Comparison of ENCODE assay signal across 23 cellular contexts in the genomic region with DNA sequence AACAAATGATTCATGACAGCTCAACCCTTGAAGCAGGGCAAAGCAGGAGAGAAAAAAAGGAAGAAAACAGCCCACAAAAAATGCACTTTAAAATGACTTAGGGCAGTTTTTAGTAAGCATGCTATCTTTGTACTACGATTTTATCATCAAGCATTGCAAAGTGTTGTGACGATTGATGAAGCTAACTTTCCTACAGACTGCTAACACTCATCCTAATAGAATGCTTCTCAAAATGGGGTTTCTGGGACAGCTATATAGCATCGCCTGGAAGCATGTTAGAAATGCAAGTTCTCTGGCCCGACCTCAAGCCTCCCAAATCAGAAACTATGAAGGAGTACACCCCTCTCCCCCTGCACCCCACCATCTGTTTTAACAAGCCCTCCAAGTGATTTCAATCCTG.
DNase-seq lines count a peak whose midpoint lies in the region; ATAC-seq and TF ChIP-seq lines count a peak whose summit lies in the region.
"Had no signal": no experiment of that assay in that cellular context is flagged by ENCODE, and none has a peak within 500 bp of the region (broad histone marks: within the 10 kb centered on the region; RNA-seq: fewer than 3 reads in every experiment).

No MANE protein-coding gene starts in this region.

- H2AFZ ChIP-seq in IMR-90 (replicated peaks; ENCODE audit: low read length, poor library complexity) (no peak overlapping the region), GM23248 (no peak overlapping the region)

- H3K9me2 ChIP-seq in GM23248 (ENCODE audit: insufficient read depth), result no peaks in the 10 kb centered on the region

- H4K8ac ChIP-seq in IMR-90 (ENCODE audit: low read depth in 2 of 2, low read length in 2 of 2), result no peak overlapping the region

- intact Hi-C loops in IMR-90 (cut with micrococcal nuclease), result no loop called here

- H4K5ac ChIP-seq in IMR-90 (ENCODE audit: low read depth, low read length), result no peak overlapping the region

- no peak for TF ChIP-seq RAD21 in IMR-90 (IDR thresholded peaks at IDR 0.05; ENCODE audit: low read length)

- H3K9ac ChIP-seq in IMR-90 (ENCODE audit: low read depth, low read length) (no peak overlapping the region), GM23248 (no peak overlapping the region)
- H3K9ac ChIP-seq: BLaER1 had no signal

- peaks cover 11% of the 10 kb centered on the region for H3K4me1 Mint-ChIP-seq in endothelial cell (ENCODE audit: unreplicated experiment)

- ATAC-seq in IMR-90 (ENCODE audit: low read depth) (peak; percentile 53), HG03565 (IDR thresholded peaks at IDR 0.05; ENCODE audit: unreplicated experiment) (no peak), foreskin keratinocyte (no peak)

- CTCF ChIA-PET in IMR-90 (lab: Yijun Ruan, JAX), result no interaction called here

- no peak for TF ChIP-seq CTCF in IMR-90 (conservative IDR thresholded peaks at IDR 0.05; ENCODE audit: low read depth, low read length)
- no peak for TF ChIP-seq CTCF in endothelial cell (IDR thresholded peaks at IDR 0.05; ENCODE audit: unreplicated experiment)
- no peak for TF ChIP-seq CTCF in foreskin keratinocyte (conservative IDR thresholded peaks at IDR 0.05)

- H3K4me3 ChIP-seq in IMR-90 (ENCODE audit: insufficient read depth, low read depth, low read length) (no peak overlapping the region), GM23248 (no peak overlapping the region)
- H3K4me3 ChIP-seq: BLaER1 had no signal

- H3K27me3 ChIP-seq in IMR-90 (ENCODE audit: control insufficient read depth, insufficient read depth, low read length) (no peaks in the 10 kb centered on the region), foreskin keratinocyte (no peaks in the 10 kb centered on the region), GM23248 (replicated peaks; ENCODE audit: insufficient read depth) (no peaks in the 10 kb centered on the region)
- H3K27me3 ChIP-seq: BE2C, BLaER1 had no signal

- in situ Hi-C loops in IMR-90 (cut with MboI; ENCODE audit: low sequenced_read_pairs) (no loop called here), GM23248 (cut with MboI) (no loop called here)

- H3K4me3 Mint-ChIP-seq in endothelial cell (ENCODE audit: unreplicated experiment), result no peak overlapping the region
- H3K4me3 Mint-ChIP-seq: CD14-positive monocyte; CD4-positive, alpha-beta memory T cell; CD8-positive, alpha-beta memory T cell had no signal

- peak; percentile 36 for DNase-seq in IMR-90
- peak; percentile 31 for DNase-seq in amniotic epithelial cell (ENCODE audit: low read depth)
- DNase-seq in endothelial cell (ENCODE audit: low spot score), result no peak
- no peak for DNase-seq in foreskin keratinocyte
- no peak for DNase-seq in NCI-H1417 (lab: John Stamatoyannopoulos, UW)
- DNase-seq in GM23248, result no peak
- DNase-seq: 8988T; ACHN; BE2C; C1 segment of cervical spinal cord; CD4-positive, alpha-beta memory T cell; CD4-positive, CD25-positive, alpha-beta regulatory T cell; CD8-positive, alpha-beta memory T cell; COR-L47; DMS 273 treated with DMSO at 0.1 percent for 48 hours; DMS153; DMS53; DMS79; DND-41; GF-D8 had no signal

- no peaks in the 10 kb centered on the region for H3K79me2 ChIP-seq in GM23248 (ENCODE audit: insufficient read depth)

- H3K23ac ChIP-seq in IMR-90 (ENCODE audit: low read depth, low read length), result no peak overlapping the region

- no peaks in the 10 kb centered on the region for H3K79me1 ChIP-seq in IMR-90 (ENCODE audit: low read depth in 1 of 2, low read length in 2 of 2)

- H4K20me1 ChIP-seq in IMR-90 (ENCODE audit: insufficient read depth, low read length) (no peaks in the 10 kb centered on the region), GM23248 (ENCODE audit: insufficient read depth) (no peaks in the 10 kb centered on the region)
- H4K20me1 ChIP-seq: BLaER1 had no signal

- H3K4me2 ChIP-seq in IMR-90 (ENCODE audit: low read depth, low read length) (peak overlapping the region; percentile 27; the same call in 1 of the 2 replicates), GM23248 (ENCODE audit: unreplicated experiment) (no peak overlapping the region)
- H3K4me2 ChIP-seq: BLaER1 had no signal

- WGBS in IMR-90 (ENCODE audit: extremely low coverage in 2 of 2, insufficient read length in 1 of 2), 2 experiments, result 50% methylated on average over 1 of the region's 4 CpGs; no CpG with 5 or more reads in 1 of the 2 experiments
- 83% methylated on average over 4 of the region's 4 CpGs for whole genome bisulfite sequencing in GM23248 (ENCODE audit: low coverage in 1 of 2, low lambda C conversion rate in 2 of 2, missing lambda C conversion rate in 2 of 2), 2 experiments

- no peak overlapping the region for H2BK120ac ChIP-seq in IMR-90 (ENCODE audit: low read depth, low read length)

- peak overlapping the region; percentile 45 for H3K27ac Mint-ChIP-seq in endothelial cell (ENCODE audit: unreplicated experiment)
- H3K27ac Mint-ChIP-seq: CD4-positive, alpha-beta memory T cell had no signal

- H3K4me1 ChIP-seq in IMR-90 (ENCODE audit: control insufficient read depth, insufficient read depth, low read length), result peaks cover 3% of the 10 kb centered on the region; the same call in 1 of the 2 replicates
- peaks cover 7% of the 10 kb centered on the region for H3K4me1 ChIP-seq in foreskin keratinocyte
- H3K4me1 ChIP-seq in GM23248 (ENCODE audit: insufficient read depth), result no peaks in the 10 kb centered on the region
- H3K4me1 ChIP-seq: BE2C, BLaER1 had no signal

- H3K4ac ChIP-seq in IMR-90 (ENCODE audit: low read depth, low read length), result no peak overlapping the region

- H2AK5ac ChIP-seq in IMR-90 (ENCODE audit: low read depth, low read length), result no peak overlapping the region

- no peak overlapping the region for H4K91ac ChIP-seq in IMR-90 (ENCODE audit: insufficient read depth, low read depth, low read length)

- H3K9me3 ChIP-seq in IMR-90 (ENCODE audit: control insufficient read depth, insufficient read depth, low read length) (no peaks in the 10 kb centered on the region), GM23248 (ENCODE audit: low read depth) (no peaks in the 10 kb centered on the region)
- H3K9me3 ChIP-seq: BE2C, BLaER1 had no signal

- no peak overlapping the region for H2BK15ac ChIP-seq in IMR-90 (ENCODE audit: low read depth, low read length)

- H2BK5ac ChIP-seq in IMR-90 (ENCODE audit: low read depth, low read length, poor library complexity, severe bottlenecking), result no peak overlapping the region

- dilution Hi-C loops in IMR-90 (cut with HindIII; ENCODE audit: low sequenced_read_pairs, unreplicated experiment), result no loop called here

- peaks cover 18% of the 10 kb centered on the region for H3K36me3 Mint-ChIP-seq in endothelial cell (ENCODE audit: low read depth, unreplicated experiment)

- H3K36me3 ChIP-seq in IMR-90 (ENCODE audit: control insufficient read depth, insufficient read depth, low read length) (no peaks in the 10 kb centered on the region), GM23248 (ENCODE audit: low read depth) (no peaks in the 10 kb centered on the region)
- H3K36me3 ChIP-seq: BE2C, BLaER1 had no signal

- H3K27ac ChIP-seq in IMR-90 (ENCODE audit: insufficient read depth, low read length) (no peak overlapping the region), foreskin keratinocyte (no peak overlapping the region), GM23248 (no peak overlapping the region)
- H3K27ac ChIP-seq: BLaER1 had no signal

- H3K9me3 Mint-ChIP-seq in endothelial cell (ENCODE audit: unreplicated experiment), result no peaks in the 10 kb centered on the region
- H3K9me3 Mint-ChIP-seq: CD14-positive monocyte; CD4-positive, alpha-beta memory T cell; CD8-positive, alpha-beta memory T cell had no signal

- H2AK9ac ChIP-seq in IMR-90 (replicated peaks; ENCODE audit: low read depth, low read length, poor library complexity), result no peak overlapping the region

- H3K14ac ChIP-seq in IMR-90 (replicated peaks; ENCODE audit: low read depth, low read length), result 0 out of 2 replicates have a peak overlapping the region, but pooled peaks have one; percentile 66

- no peak overlapping the region for H3K56ac ChIP-seq in IMR-90 (ENCODE audit: extremely low read depth, insufficient read depth, low read length)

- peaks cover 1% of the 10 kb centered on the region for H3K27me3 Mint-ChIP-seq in endothelial cell (ENCODE audit: unreplicated experiment)
- H3K27me3 Mint-ChIP-seq: CD4-positive, alpha-beta memory T cell; CD4-positive, CD25-positive, alpha-beta regulatory T cell; CD8-positive, alpha-beta memory T cell had no signal

- no TSS peak for BruUV-seq in IMR-90 (replicated peaks; lab: Mats Ljungman, UMichigan)

- TF ChIP-seq POLR2A in IMR-90 (IDR thresholded peaks at IDR 0.05; ENCODE audit: low read depth, low read length), result no peak

- no peaks in the 10 kb centered on the region for H3F3A ChIP-seq in GM23248 (ENCODE audit: insufficient read depth)

- POLR2A ChIA-PET in IMR-90 (lab: Charles Lee; ENCODE audit: unreplicated experiment), result no interaction called here

- no peak overlapping the region for H3K18ac ChIP-seq in IMR-90 (ENCODE audit: low read depth, low read length)

- no peaks in the 10 kb centered on the region for H3K9me1 ChIP-seq in IMR-90 (ENCODE audit: insufficient read depth, low read length)

- no peak overlapping the region for H2BK20ac ChIP-seq in IMR-90 (ENCODE audit: low read depth, low read length)

TF ChIP-seq in IMR-90, 13 proteins besides CTCF, POLR2A, EP300 and RAD21:
- no peak for TF ChIP-seq RFX5 (IDR thresholded peaks at IDR 0.05; ENCODE audit: low read depth, low read length)
- no peak for TF ChIP-seq CHD1 (IDR thresholded peaks at IDR 0.05; ENCODE audit: low read depth, low read length)

Comparison
In these comparisons a context has a peak if more than half of its experiments do, and no peak if none do; other contexts are left out.
1. DNase-seq: peak in IMR-90 (single experiment) and amniotic epithelial cell (single experiment); none in endothelial cell (single experiment), foreskin keratinocyte (0 of 2), NCI-H1417 (0 of 3) and GM23248 (single experiment).